1 cellular context compared by ENCODE assay signal in genomic region chr7:88218428-88218745, GRCh38.
TF ChIP-seq lines count a peak whose summit lies in the region.

No MANE protein-coding gene starts in this region.

TF ChIP-seq in H1, 55 proteins besides CTCF, POLR2A, EP300 and RAD21 (continued from another document):
- TF ChIP-seq USF2 (IDR thresholded peaks at IDR 0.05; ENCODE audit: low read length) (no peak), CBX5 (IDR thresholded peaks at IDR 0.05; ENCODE audit: low read depth, low read length) (no peak), JUN (IDR thresholded peaks at IDR 0.05; ENCODE audit: low read depth, low read length) (no peak), KDM5A (IDR thresholded peaks at IDR 0.05; ENCODE audit: low read length) (no peak), ATF2 (IDR thresholded peaks at IDR 0.05; ENCODE audit: low read length) (no peak), CBX8 (IDR thresholded peaks at IDR 0.05; ENCODE audit: borderline replicate concordance, low read depth, low read length) (no peak), TAF7 (optimal IDR thresholded peaks at IDR 0.05; ENCODE audit: borderline replicate concordance, low read depth, low read length) (no peak), EZH2 (IDR thresholded peaks at IDR 0.05; ENCODE audit: low read depth, low read length, severe bottlenecking) (no peak), NANOG (IDR thresholded peaks at IDR 0.05; ENCODE audit: insufficient read depth, low read depth, low read length, poor library complexity, severe bottlenecking) (no peak), SIRT6 (IDR thresholded peaks at IDR 0.05; ENCODE audit: low read length) (no peak), SP2 (IDR thresholded peaks at IDR 0.05; ENCODE audit: low read length) (no peak), SUZ12 (IDR thresholded peaks at IDR 0.05; ENCODE audit: low read length) (no peak), SAP30 (IDR thresholded peaks at IDR 0.05; ENCODE audit: insufficient read depth, insufficient replicate concordance, low read length) (no peak)
